23 cellular contexts compared by ENCODE assay signal in the genomic region with DNA sequence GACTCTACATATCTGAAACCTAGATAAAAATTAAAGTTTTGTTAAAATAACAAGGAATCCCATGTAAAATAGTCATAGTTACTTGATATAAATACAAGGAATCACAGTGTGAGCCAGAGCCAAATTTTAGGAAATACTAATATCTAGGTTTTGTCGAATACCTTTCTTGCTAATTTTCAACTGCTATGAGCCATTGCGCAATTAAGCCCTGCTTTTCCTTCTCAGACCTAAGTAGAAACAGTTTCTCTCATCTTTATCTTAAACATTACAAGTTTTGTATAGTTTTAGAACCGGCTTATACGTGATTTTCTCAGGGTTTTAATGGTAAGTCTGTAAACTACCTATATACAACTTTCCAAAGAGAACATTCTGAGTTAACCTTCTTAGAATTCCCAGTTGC.
DNase-seq lines count a peak whose midpoint lies in the region; ATAC-seq, FAIRE-seq and TF ChIP-seq lines count a peak whose summit lies in the region.
"Had no signal": no experiment of that assay in that cellular context is flagged by ENCODE, and none has a peak within 500 bp of the region (broad histone marks: within the 10 kb centered on the region; RNA-seq: fewer than 3 reads in every experiment).

No MANE protein-coding gene starts in this region.

- no peak overlapping the region for H4K5ac ChIP-seq in IMR-90 (ENCODE audit: low read depth, low read length)

- H3K9me3 ChIP-seq in A549, result no peaks in the 10 kb centered on the region
- H3K9me3 ChIP-seq in IMR-90 (ENCODE audit: control insufficient read depth, insufficient read depth, low read length), result no peaks in the 10 kb centered on the region
- no peaks in the 10 kb centered on the region for H3K9me3 ChIP-seq in GM23248 (ENCODE audit: low read depth)
- peaks cover 0 to 4% (median 0%) of the 10 kb centered on the region in 11 donors for H3K9me3 ChIP-seq in heart right ventricle
- H3K9me3 ChIP-seq: BLaER1 treated with 17β-estradiol and CSF1 and Interleukin-3, amounts not matched to agents 10 nM and 100 nM; Caco-2 had no signal

- no peak overlapping the region for H3K23ac ChIP-seq in IMR-90 (ENCODE audit: low read depth, low read length)

- ATAC-seq in A549 (no peak), IMR-90 (ENCODE audit: low read depth) (no peak), heart right ventricle (no peak), HG03135 (IDR thresholded peaks at IDR 0.05; ENCODE audit: unreplicated experiment) (no peak)
- ATAC-seq: CD8-positive, alpha-beta T cell had no signal

- no peak overlapping the region for H2AK9ac ChIP-seq in IMR-90 (replicated peaks; ENCODE audit: low read depth, low read length, poor library complexity)

- in situ Hi-C loops in IMR-90 (cut with MboI; ENCODE audit: low sequenced_read_pairs) (no loop called here), GM23248 (cut with MboI) (no loop called here)

- no peak overlapping the region for H4K8ac ChIP-seq in IMR-90 (ENCODE audit: low read depth in 2 of 2, low read length in 2 of 2)

- no peak overlapping the region for H3K4me3 ChIP-seq in A549
- no peak overlapping the region for H3K4me3 ChIP-seq in IMR-90 (ENCODE audit: insufficient read depth, low read depth, low read length)
- H3K4me3 ChIP-seq in choroid plexus epithelial cell (ENCODE audit: low read depth, low read length), result no peak overlapping the region
- H3K4me3 ChIP-seq in GM23248, result no peak overlapping the region
- H3K4me3 ChIP-seq in heart right ventricle, result no peak overlapping the region
- H3K4me3 ChIP-seq: BLaER1 treated with 17β-estradiol and CSF1 and Interleukin-3, amounts not matched to agents 10 nM and 100 nM had no signal

- no peaks in the 10 kb centered on the region for H3K4me1 ChIP-seq in A549
- H3K4me1 ChIP-seq in IMR-90 (ENCODE audit: control insufficient read depth, insufficient read depth, low read length), result 0 out of 2 replicates have a peak, but pooled peaks cover 1% of the 10 kb centered on the region
- peaks cover 32% of the 10 kb centered on the region for H3K4me1 ChIP-seq in GM23248 (ENCODE audit: insufficient read depth)
- H3K4me1 ChIP-seq in heart right ventricle, result no peaks in the 10 kb centered on the region

- no peaks in the 10 kb centered on the region for H3K79me1 ChIP-seq in IMR-90 (ENCODE audit: low read depth in 1 of 2, low read length in 2 of 2)

- no peak overlapping the region for H4K91ac ChIP-seq in IMR-90 (ENCODE audit: insufficient read depth, low read depth, low read length)

- no peak overlapping the region for H2BK120ac ChIP-seq in IMR-90 (ENCODE audit: low read depth, low read length)

- no peaks in the 10 kb centered on the region for H3K27me3 ChIP-seq in IMR-90 (ENCODE audit: control insufficient read depth, insufficient read depth, low read length)
- H3K27me3 ChIP-seq in GM23248 (replicated peaks; ENCODE audit: insufficient read depth), result no peaks in the 10 kb centered on the region
- H3K27me3 ChIP-seq in heart right ventricle, result peaks cover 0 to 21% (median 4%) of the 10 kb centered on the region in 7 donors
- H3K27me3 ChIP-seq: BLaER1 treated with 17β-estradiol and CSF1 and Interleukin-3, amounts not matched to agents 10 nM and 100 nM had no signal

- TF ChIP-seq CTCF in A549 (IDR thresholded peaks at IDR 0.05) (no peak), IMR-90 (conservative IDR thresholded peaks at IDR 0.05; ENCODE audit: low read depth, low read length) (no peak), choroid plexus epithelial cell (conservative IDR thresholded peaks at IDR 0.05; ENCODE audit: low read depth, low read length) (no peak), heart right ventricle (IDR thresholded peaks at IDR 0.05) (no peak)

- no peak overlapping the region for H3K14ac ChIP-seq in IMR-90 (replicated peaks; ENCODE audit: low read depth, low read length)

- H3K9me1 ChIP-seq in IMR-90 (ENCODE audit: insufficient read depth, low read length), result no peaks in the 10 kb centered on the region

- peaks cover 14% of the 10 kb centered on the region for H3F3A ChIP-seq in GM23248 (ENCODE audit: insufficient read depth)

- no peak for FAIRE-seq in A549 (lab: Jason Lieb, UNC)
- FAIRE-seq: A204.1, D721Med, G401.6, GM12891, GM19239 had no signal

- no peak for TF ChIP-seq POLR2A in A549 (IDR thresholded peaks at IDR 0.05; ENCODE audit: low read length)
- TF ChIP-seq POLR2A in IMR-90 (IDR thresholded peaks at IDR 0.05; ENCODE audit: low read depth, low read length), result no peak

- no peaks in the 10 kb centered on the region for H3K79me2 ChIP-seq in GM23248 (ENCODE audit: insufficient read depth)

- no peak overlapping the region for H2BK5ac ChIP-seq in IMR-90 (ENCODE audit: low read depth, low read length, poor library complexity, severe bottlenecking)

- no peak overlapping the region for H3K4me2 ChIP-seq in A549
- no peak overlapping the region for H3K4me2 ChIP-seq in IMR-90 (ENCODE audit: low read depth, low read length)
- no peak overlapping the region for H3K4me2 ChIP-seq in GM23248 (ENCODE audit: unreplicated experiment)
- H3K4me2 ChIP-seq: BLaER1 treated with 17β-estradiol and CSF1 and Interleukin-3, amounts not matched to agents 10 nM and 100 nM had no signal

- no peaks in the 10 kb centered on the region for H3K36me3 ChIP-seq in IMR-90 (ENCODE audit: control insufficient read depth, insufficient read depth, low read length)
- H3K36me3 ChIP-seq in GM23248 (ENCODE audit: low read depth), result no peaks in the 10 kb centered on the region
- no peaks in the 10 kb centered on the region for H3K36me3 ChIP-seq in heart right ventricle
- H3K36me3 ChIP-seq: BLaER1 treated with 17β-estradiol and CSF1 and Interleukin-3, amounts not matched to agents 10 nM and 100 nM had no signal

- WGBS in A549 (ENCODE audit: missing lambda C conversion rate), result 53% methylated on average over 4 of the region's 4 CpGs
- WGBS in IMR-90 (ENCODE audit: extremely low coverage in 2 of 2, insufficient read length in 1 of 2), 2 experiments, result no CpG with 5 or more reads among the region's 4 CpGs
- WGBS in GM23248 (ENCODE audit: low coverage in 1 of 2, low lambda C conversion rate in 2 of 2, missing lambda C conversion rate in 2 of 2), 2 experiments, result 83 to 86% methylated on average over 4 of the region's 4 CpGs
- WGBS in heart right ventricle, 2 donors, result 94% methylated on average over 4 of the region's 4 CpGs

- POLR2A ChIA-PET in A549 (lab: Yijun Ruan, JAX) (no interaction called here), IMR-90 (lab: Charles Lee; ENCODE audit: unreplicated experiment) (no interaction called here)

- TF ChIP-seq RAD21 in A549 (conservative IDR thresholded peaks at IDR 0.05 in 1 of 2, IDR thresholded peaks at IDR 0.05 in 1 of 2) (no peak), IMR-90 (IDR thresholded peaks at IDR 0.05; ENCODE audit: low read length) (no peak)

- H3K9me2 ChIP-seq in GM23248 (ENCODE audit: insufficient read depth), result no peaks in the 10 kb centered on the region

- dilution Hi-C loops in IMR-90 (cut with HindIII; ENCODE audit: low sequenced_read_pairs, unreplicated experiment), result no loop called here

- H3K9ac ChIP-seq in IMR-90 (ENCODE audit: low read depth, low read length) (no peak overlapping the region), GM23248 (no peak overlapping the region)
- H3K9ac ChIP-seq: BLaER1 treated with 17β-estradiol and CSF1 and Interleukin-3, amounts not matched to agents 10 nM and 100 nM had no signal

- CTCF ChIA-PET in A549 (lab: Yijun Ruan, JAX), result interaction anchor here (1.4 kb wide), 1 partner anchor 16 kb away, joined by 4 read pairs; no protein-coding TSS in a partner anchor
- CTCF ChIA-PET in IMR-90 (lab: Yijun Ruan, JAX), result no interaction called here

- intact Hi-C loops in IMR-90 (cut with micrococcal nuclease), result loop anchor here (10.0 kb wide), 1 partner anchor 279 kb away; no protein-coding TSS in a partner anchor
- intact Hi-C loops in heart right ventricle (cut with DNase I), result no loop called here

- DNase-seq in A549 (ENCODE audit: low read depth in 1 of 2, low spot score in 1 of 2) (no peak), IMR-90 (no peak), amniotic epithelial cell (ENCODE audit: low read depth) (peak; percentile 7), choroid plexus epithelial cell (ENCODE audit: low read depth) (peak; percentile 1), NCI-H510A treated with DMSO at 0.1 percent for 48 hours (lab: John Stamatoyannopoulos, UW) (no peak), GM23248 (no peak), heart right ventricle (no peak)
- DNase-seq: 8988T; AML-193; Calu3; CD4-positive, alpha-beta T cell; CD8-positive, alpha-beta T cell; DMS79 treated with DMSO at 0.1 percent for 48 hours; GF-D8 had no signal

- H3K56ac ChIP-seq in IMR-90 (ENCODE audit: extremely low read depth, insufficient read depth, low read length), result no peak overlapping the region

- no peak overlapping the region for H2AK5ac ChIP-seq in IMR-90 (ENCODE audit: low read depth, low read length)

- H3K18ac ChIP-seq in IMR-90 (ENCODE audit: low read depth, low read length), result no peak overlapping the region

- no peak overlapping the region for H2BK15ac ChIP-seq in IMR-90 (ENCODE audit: low read depth, low read length)

- no peak overlapping the region for H3K4ac ChIP-seq in IMR-90 (ENCODE audit: low read depth, low read length)

- H2BK20ac ChIP-seq in IMR-90 (ENCODE audit: low read depth, low read length), result no peak overlapping the region

- no peak overlapping the region for H3K27ac ChIP-seq in A549
- H3K27ac ChIP-seq in IMR-90 (ENCODE audit: insufficient read depth, low read length), result no peak overlapping the region
- H3K27ac ChIP-seq in GM23248, result no peak overlapping the region
- no peak overlapping the region for H3K27ac ChIP-seq in heart right ventricle
- H3K27ac ChIP-seq: BLaER1 treated with 17β-estradiol and CSF1 and Interleukin-3, amounts not matched to agents 10 nM and 100 nM; C4-2B had no signal

- no TSS peak for BruUV-seq in IMR-90 (replicated peaks; lab: Mats Ljungman, UMichigan)

- no peaks in the 10 kb centered on the region for H4K20me1 ChIP-seq in IMR-90 (ENCODE audit: insufficient read depth, low read length)
- H4K20me1 ChIP-seq in GM23248 (ENCODE audit: insufficient read depth), result no peaks in the 10 kb centered on the region
- H4K20me1 ChIP-seq: BLaER1 treated with 17β-estradiol and CSF1 and Interleukin-3, amounts not matched to agents 10 nM and 100 nM had no signal

- no peak for TF ChIP-seq EP300 in A549 (IDR thresholded peaks at IDR 0.05)

- H2AFZ ChIP-seq in IMR-90 (replicated peaks; ENCODE audit: low read length, poor library complexity) (no peak overlapping the region), GM23248 (no peak overlapping the region)

TF ChIP-seq in A549, 52 proteins besides CTCF, POLR2A, EP300 and RAD21:
- TF ChIP-seq CEBPB (IDR thresholded peaks at IDR 0.05) (peak; percentile 35 to 77; a peak in 3 of 4 replicates), SREBF2 (IDR thresholded peaks at IDR 0.05) (no peak)

TF ChIP-seq in IMR-90, 13 proteins besides CTCF, POLR2A, EP300 and RAD21:
- TF ChIP-seq CEBPB (IDR thresholded peaks at IDR 0.05; ENCODE audit: low read depth, low read length), result peak; percentile 92
- TF ChIP-seq MXI1 (IDR thresholded peaks at IDR 0.05; ENCODE audit: borderline replicate concordance, low read depth, low read length), result no peak

Comparison
In these comparisons a context has a peak if more than half of its experiments do, and no peak if none do; other contexts are left out.
1. DNase-seq: peak in amniotic epithelial cell (single experiment) and choroid plexus epithelial cell (single experiment); none in A549 (0 of 2), IMR-90 (single experiment), NCI-H510A treated with DMSO at 0.1 percent for 48 hours (single experiment), GM23248 (single experiment) and heart right ventricle (0 of 2).